In genomic region chr2:56671973-56672569, GRCh38 we compare ENCODE assay signal across 24 cellular contexts.
A peak's percentile ranks its signal among the peaks of the same experiment; 100 is the strongest.
DNase-seq lines count a peak whose midpoint lies in the region; ATAC-seq and TF ChIP-seq lines count a peak whose summit lies in the region.
"Had no signal": no experiment of that assay in that cellular context is flagged by ENCODE, and none has a peak within 500 bp of the region (broad histone marks: within the 10 kb centered on the region; RNA-seq: fewer than 3 reads in every experiment).

No MANE protein-coding gene starts in this region.

- no peaks in the 10 kb centered on the region for H3K9me2 ChIP-seq in SK-N-SH

- H3K79me2 ChIP-seq in SK-N-SH (ENCODE audit: insufficient read depth), result peaks cover 39% of the 10 kb centered on the region; the same call in 1 of the 2 replicates

- no peaks in the 10 kb centered on the region for H4K20me1 ChIP-seq in SK-N-SH (ENCODE audit: insufficient read depth)

- H3K4me3 ChIP-seq in SK-N-SH (ENCODE audit: low read depth in 2 of 2, low read length in 1 of 2) (no peak overlapping the region), epithelial cell of esophagus (ENCODE audit: low read length) (no peak overlapping the region), spleen (no peak overlapping the region)
- H3K4me3 ChIP-seq: A549, MG63, thyroid gland had no signal

- no peak for TF ChIP-seq RAD21 in SK-N-SH (IDR thresholded peaks at IDR 0.05; ENCODE audit: low read length)

- TF ChIP-seq POLR2A in spleen (IDR thresholded peaks at IDR 0.05), result no peak

- peaks cover 14% of the 10 kb centered on the region for H3F3A ChIP-seq in SK-N-SH (replicated peaks; ENCODE audit: insufficient read depth)

- no peak overlapping the region for H3K9ac ChIP-seq in SK-N-SH

- H3K27me3 ChIP-seq in SK-N-SH (ENCODE audit: insufficient read depth) (no peaks in the 10 kb centered on the region), spleen (replicated peaks in 1 of 7) (no peaks in the 10 kb centered on the region)
- H3K27me3 ChIP-seq: MG63, neutrophil, thyroid gland had no signal

- H3K36me3 ChIP-seq in SK-N-SH (replicated peaks in 1 of 2; ENCODE audit: control insufficient read depth in 1 of 2, insufficient read depth in 2 of 2, low read length in 1 of 2) (peaks cover 0 to 53% of the 10 kb centered on the region in 2 experiments), spleen (no peaks in the 10 kb centered on the region)
- H3K36me3 ChIP-seq: MG63, neutrophil, thyroid gland had no signal

- H3K27ac ChIP-seq in SK-N-SH (ENCODE audit: low read depth in 2 of 2, low read length in 1 of 2), result no peak overlapping the region
- H3K27ac ChIP-seq in spleen, result no peak overlapping the region
- H3K27ac ChIP-seq: A549, neutrophil, thyroid gland had no signal

- H3K9me3 ChIP-seq in SK-N-SH (peaks cover 10% of the 10 kb centered on the region; the same call in 1 of the 2 replicates), spleen (peaks cover 2 to 46% (median 32%) of the 10 kb centered on the region in 8 donors)
- H3K9me3 ChIP-seq: neutrophil, thyroid gland had no signal

- no peak overlapping the region for H2AFZ ChIP-seq in SK-N-SH (ENCODE audit: low read depth)

- TF ChIP-seq CTCF in SK-N-SH (IDR thresholded peaks at IDR 0.05), result 0 out of 2 replicates have a peak, but pooled peaks have one; percentile 13
- TF ChIP-seq CTCF in epithelial cell of esophagus (IDR thresholded peaks at IDR 0.05; ENCODE audit: insufficient read depth, low read depth, low read length, missing control alignments), result no peak
- no peak for TF ChIP-seq CTCF in spleen (IDR thresholded peaks at IDR 0.05 in 8 of 11, conservative IDR thresholded peaks at IDR 0.05 in 3 of 11)

- WGBS in SK-N-SH (ENCODE audit: low lambda C conversion rate), result 39% methylated on average over 5 of the region's 5 CpGs
- 47 to 74% (median 63%) methylated on average over 3 to 5 of the region's 5 CpGs for WGBS in spleen, 5 donors

- no peak for DNase-seq in SK-N-SH
- peak; percentile 58 for DNase-seq in RPMI7951 (ENCODE audit: low read depth)
- peak; percentile 6 for DNase-seq in epithelial cell of esophagus (ENCODE audit: low read depth)
- peak; percentile 47 for DNase-seq in spleen
- no peak for DNase-seq in activated CD4-positive, alpha-beta T cell treated with anti-CD3 and anti-CD28 coated beads, Interleukin-2, amount 50 U/mL, for 4 hours
- DNase-seq: activated CD8-positive, alpha-beta memory T cell treated with anti-CD3 and anti-CD28 coated beads, Interleukin-2, amount 10 ng/mL, durations not matched to agents 7 days and 5 days; activated effector memory CD4-positive, alpha-beta T cell treated with Interleukin-2 at 50 U/mL for 16 hours; C1 segment of cervical spinal cord; DMS79; effector memory CD8-positive, alpha-beta T cell; foreskin fibroblast; GOT3; hypothalamus; MG63; NCI-H1930; retina; thyroid gland had no signal

- POLR2A ChIA-PET in SK-N-SH (lab: Yijun Ruan, JAX), result no interaction called here

- H3K4me2 ChIP-seq in SK-N-SH, result no peak overlapping the region
- H3K4me2 ChIP-seq: A549 had no signal

- intact Hi-C loops in spleen (cut with DNase I; ENCODE audit: low total_unique reads), result no loop called here

- no peak for TF ChIP-seq EP300 in SK-N-SH (IDR thresholded peaks at IDR 0.05; ENCODE audit: borderline replicate concordance in 1 of 2, low read depth in 1 of 2, low read length in 1 of 2)

- CTCF ChIA-PET in SK-N-SH (lab: Yijun Ruan, JAX), result interaction anchor here (1.4 kb wide), 1 partner anchor 826 kb away, joined by 3 read pairs; no protein-coding TSS in a partner anchor

- peaks cover 0 to 3% of the 10 kb centered on the region in 2 experiments; a peak in 2 of 4 replicates for H3K4me1 ChIP-seq in SK-N-SH (ENCODE audit: control insufficient read depth in 1 of 2, insufficient read depth in 2 of 2, low read depth in 1 of 2, low read length in 1 of 2)
- H3K4me1 ChIP-seq in spleen, result no peaks in the 10 kb centered on the region
- H3K4me1 ChIP-seq: A549 had no signal

- ATAC-seq in SK-N-SH treated with all-trans-retinoic acid at 6 μM for 48 hours, result no peak
- ATAC-seq in GM18873 (IDR thresholded peaks at IDR 0.05; ENCODE audit: low FRiP score, unreplicated experiment), result no peak
- ATAC-seq in GM21381 (IDR thresholded peaks at IDR 0.05; ENCODE audit: unreplicated experiment), result no peak
- ATAC-seq: activated CD4-positive, CD25-positive, alpha-beta regulatory T cell treated with anti-CD3 and anti-CD28 coated beads, Interleukin-2, amount 50 U/mL, for 24 hours; activated CD8-positive, alpha-beta memory T cell treated with anti-CD3 and anti-CD28 coated beads, Interleukin-2, amount 10 ng/mL, durations not matched to agents 7 days and 5 days; effector memory CD8-positive, alpha-beta T cell; stimulated activated memory B cell treated with anti-CD40 and anti-IgM and Interleukin-4, amounts not matched to agents 10 μg/mL and 1 μg/mL and 100 μg/mL, for 72 hours had no signal

TF ChIP-seq in SK-N-SH, 30 proteins besides CTCF, POLR2A, EP300 and RAD21 (continues in another document):
- TF ChIP-seq RFX5 (IDR thresholded peaks at IDR 0.05; ENCODE audit: low read length) (no peak), PBX3 (IDR thresholded peaks at IDR 0.05) (no peak), SIN3A (IDR thresholded peaks at IDR 0.05; ENCODE audit: borderline replicate concordance, low read depth, low read length) (no peak), FOXJ3 (CRISPR knock-in tag; IDR thresholded peaks at IDR 0.05) (no peak), MXI1 (IDR thresholded peaks at IDR 0.05; ENCODE audit: low read depth, low read length) (no peak), POLR2AphosphoS5 (IDR thresholded peaks at IDR 0.05; ENCODE audit: low read depth, low read length) (no peak), SMC3 (IDR thresholded peaks at IDR 0.05; ENCODE audit: low read depth, low read length) (no peak), YY1 (IDR thresholded peaks at IDR 0.05; ENCODE audit: low read depth) (no peak), ZBTB33 (IDR thresholded peaks at IDR 0.05; ENCODE audit: borderline replicate concordance, low read depth) (no peak)

TF ChIP-seq in SK-N-SH treated with all-trans-retinoic acid at 6 μM for 48 hours, 23 proteins besides CTCF, POLR2A, EP300 and RAD21:
- TF ChIP-seq CSDC2 (CRISPR knock-in tag; IDR thresholded peaks at IDR 0.05), result no peak
- no peak for TF ChIP-seq OSR1 (CRISPR knock-in tag; IDR thresholded peaks at IDR 0.05)
- no peak for TF ChIP-seq ZNF8 (CRISPR knock-in tag; IDR thresholded peaks at IDR 0.05)
- no peak for TF ChIP-seq TSHZ2 (CRISPR knock-in tag; IDR thresholded peaks at IDR 0.05)

Comparison
In these comparisons a context has a peak if more than half of its experiments do, and no peak if none do; other contexts are left out.
1. DNase-seq: peak in RPMI7951 (single experiment), epithelial cell of esophagus (single experiment) and spleen (single experiment); none in SK-N-SH (single experiment) and activated CD4-positive, alpha-beta T cell treated with anti-CD3 and anti-CD28 coated beads, Interleukin-2, amount 50 U/mL, for 4 hours (0 of 2).